ENCODE assay signal across 9 cellular contexts in genomic region chr3:106457278-106458210, GRCh38.
DNase-seq lines count a peak whose midpoint lies in the region; ATAC-seq and TF ChIP-seq lines count a peak whose summit lies in the region.
"Had no signal": no experiment of that assay in that cellular context is flagged by ENCODE, and none has a peak within 500 bp of the region (broad histone marks: within the 10 kb centered on the region; RNA-seq: fewer than 3 reads in every experiment).

No MANE protein-coding gene starts in this region.

- H3K27ac Mint-ChIP-seq in nephron progenitor cell: peak overlapping the region; percentile 21
- H3K27ac Mint-ChIP-seq: T-cell had no signal

- ATAC-seq in GM19328 (IDR thresholded peaks at IDR 0.05; ENCODE audit: unreplicated experiment) (peak; percentile 84), HG03139 (IDR thresholded peaks at IDR 0.05; ENCODE audit: unreplicated experiment) (peak; percentile 95)

- H3K9me3 Mint-ChIP-seq in nephron progenitor cell: no peaks in the 10 kb centered on the region
- H3K9me3 Mint-ChIP-seq: T-cell had no signal

- no peak for TF ChIP-seq CTCF in nephron progenitor cell (IDR thresholded peaks at IDR 0.05)

- DNase-seq in Daoy (ENCODE audit: low read depth) (peak; percentile 94), NCI-H69 (lab: John Stamatoyannopoulos, UW) (peak; percentile 78), brain pericyte (ENCODE audit: low read depth, low spot score) (peak; percentile 46), nephron progenitor cell (no peak), ecto neural progenitor cell (ENCODE audit: low spot score) (no peak)
- no peak for DNase-seq in activated effector memory CD4-positive, alpha-beta T cell treated with Interleukin-2 at 50 U/mL for 16 hours
- DNase-seq: T-cell had no signal

- no peak overlapping the region for H3K4me3 Mint-ChIP-seq in nephron progenitor cell
- H3K4me3 Mint-ChIP-seq: T-cell had no signal

- peaks cover 13% of the 10 kb centered on the region for H3K4me1 Mint-ChIP-seq in nephron progenitor cell

- no peaks in the 10 kb centered on the region for H3K27me3 Mint-ChIP-seq in nephron progenitor cell (ENCODE audit: low read depth, poor library complexity)
- H3K27me3 Mint-ChIP-seq: T-cell had no signal

- no peaks in the 10 kb centered on the region for H3K36me3 Mint-ChIP-seq in nephron progenitor cell (ENCODE audit: low read depth)
- H3K36me3 Mint-ChIP-seq: T-cell had no signal

Comparison
In these comparisons a context has a peak if more than half of its experiments do, and no peak if none do; other contexts are left out.
1. DNase-seq: peak in Daoy (single experiment), NCI-H69 (single experiment) and brain pericyte (single experiment); none in nephron progenitor cell (single experiment), ecto neural progenitor cell (single experiment) and activated effector memory CD4-positive, alpha-beta T cell treated with Interleukin-2 at 50 U/mL for 16 hours (single experiment).